Comparison of ENCODE assay signal across 17 cellular contexts in the genomic region with DNA sequence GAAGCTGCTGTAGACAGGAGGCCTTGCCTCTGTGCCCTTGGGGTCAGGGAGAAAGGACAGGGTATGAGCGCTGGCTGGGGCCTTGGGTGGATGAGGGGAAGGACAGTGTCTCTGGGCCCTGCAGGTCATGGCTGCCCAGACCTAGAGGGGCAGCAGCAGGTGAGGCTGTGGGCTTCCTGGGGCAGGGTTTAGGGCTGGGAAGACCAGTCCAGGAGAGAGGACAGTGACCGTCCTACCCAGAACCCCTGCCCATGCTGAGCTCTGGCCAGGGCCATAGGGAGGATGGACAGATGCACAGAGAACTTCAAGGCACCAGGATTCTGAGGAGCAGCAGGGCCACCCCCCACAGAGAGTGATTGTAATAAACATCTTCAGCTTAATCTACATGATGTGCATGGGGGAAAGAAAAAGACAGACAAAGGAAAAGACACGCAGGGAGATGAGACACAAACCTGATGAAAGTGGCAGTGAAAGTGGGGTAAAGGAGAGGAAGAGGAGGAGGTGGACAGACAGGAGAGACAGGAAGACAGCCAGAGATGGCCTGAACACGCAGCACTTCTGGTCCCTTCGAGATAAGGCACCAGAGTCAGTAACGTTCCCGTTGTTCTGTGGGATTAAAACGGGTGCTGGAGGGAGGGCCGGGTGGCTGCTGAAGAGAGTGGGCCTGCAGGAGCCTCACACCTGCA. TPM values are rescaled to one million over a fixed set of nuclear protein-coding genes. Genes with fewer than 3 reads are reported as not detected.
DNase-seq lines count a peak whose midpoint lies in the region; ATAC-seq, FAIRE-seq and TF ChIP-seq lines count a peak whose summit lies in the region.
"Had no signal": no experiment of that assay in that cellular context is flagged by ENCODE, and none has a peak within 500 bp of the region (broad histone marks: within the 10 kb centered on the region; RNA-seq: fewer than 3 reads in every experiment).

No MANE protein-coding gene starts in this region.

- no peaks in the 10 kb centered on the region for H4K20me1 ChIP-seq in HepG2 (ENCODE audit: insufficient read depth, low read length)

- H3K27ac ChIP-seq in HepG2 (ENCODE audit: extremely low read length, insufficient read depth, low read length) (no peak overlapping the region), right lobe of liver (no peak overlapping the region), RWPE2 (ENCODE audit: poor library complexity, severe bottlenecking) (peak overlapping the region; percentile 65), endodermal cell (ENCODE audit: low read depth, low read length) (no peak overlapping the region)
- H3K27ac ChIP-seq: KMS-11, Peyer's patch had no signal

- no peak for TF ChIP-seq POLR2A in HepG2 (IDR thresholded peaks at IDR 0.05; ENCODE audit: insufficient read depth in 1 of 2, low read depth in 2 of 2, low read length in 2 of 2)
- TF ChIP-seq POLR2A in right lobe of liver (IDR thresholded peaks at IDR 0.05): no peak

- H3K27ac Mint-ChIP-seq in endodermal cell (peak overlapping the region; percentile 54), glutamatergic neuron (ENCODE audit: unreplicated experiment) (no peak overlapping the region)
- H3K27ac Mint-ChIP-seq: CD4-positive, alpha-beta T cell had no signal

- intact Hi-C loops in HepG2 (cut with micrococcal nuclease; ENCODE audit: unreplicated experiment): loop anchor here (1.0 kb wide), 1 partner anchor 117 kb away; no protein-coding TSS in a partner anchor
- intact Hi-C loops in right lobe of liver (cut with DNase I): no loop called here

- CTCF ChIA-PET in HepG2 (lab: Yijun Ruan, JAX; ENCODE audit: low intra/inter-chr PET ratio, low total read pairs): interaction anchor here (1.9 to 2.4 kb wide), 2 partner anchors 23 to 116 kb away, joined by 6 to 20 read pairs; partner anchors contain the start of gene DHRS13

- DNase-seq in HepG2 (ENCODE audit: low spot score) (no peak), right lobe of liver (no peak), RWPE2 (ENCODE audit: low spot score) (no peak), endodermal cell (no peak), glutamatergic neuron (no peak)
- DNase-seq: CD4-positive, alpha-beta T cell; HCEC 1CT; NCI-H1092; NCI-H1694 treated with DMSO at 0.1 percent for 48 hours; NCI-H446 treated with DMSO at 0.1 percent for 48 hours; NCI-H748 treated with DMSO at 0.1 percent for 48 hours; Peyer's patch; SHP77 treated with DMSO at 0.1 percent for 48 hours had no signal

- H3K27me3 Mint-ChIP-seq in endodermal cell (ENCODE audit: insufficient read depth): no peaks in the 10 kb centered on the region
- H3K27me3 Mint-ChIP-seq in glutamatergic neuron (ENCODE audit: unreplicated experiment): peaks cover 6% of the 10 kb centered on the region
- H3K27me3 Mint-ChIP-seq: B cell; CD4-positive, alpha-beta T cell had no signal

- H3K36me3 Mint-ChIP-seq in endodermal cell (ENCODE audit: low read depth) (peaks cover 55% of the 10 kb centered on the region), glutamatergic neuron (ENCODE audit: unreplicated experiment) (peaks cover 17% of the 10 kb centered on the region)

- peaks cover 8% of the 10 kb centered on the region for H3K9me3 Mint-ChIP-seq in endodermal cell
- H3K9me3 Mint-ChIP-seq in glutamatergic neuron (ENCODE audit: unreplicated experiment): peaks cover 10% of the 10 kb centered on the region
- H3K9me3 Mint-ChIP-seq: CD4-positive, alpha-beta T cell had no signal

- POLR2A ChIA-PET in HepG2 (lab: Yijun Ruan, JAX): interaction anchor here (1.2 to 1.4 kb wide), 2 partner anchors 12 to 22 kb away, joined by 3 to 5 read pairs; no protein-coding TSS in a partner anchor

- in situ Hi-C loops in HepG2 (cut with HindIII; ENCODE audit: extremely low pct_ligation_motif_present, low pct_unique_long_range_greater_than_20kb): loop anchor here (10.0 to 25.0 kb wide), 2 partner anchors 115 to 243 kb away; partner anchors contain the start of gene BLTP2

- TF ChIP-seq EP300 in HepG2 (IDR thresholded peaks at IDR 0.05; ENCODE audit: low read depth in 2 of 2, low read length in 2 of 2) (no peak), HepG2 (CRISPR knock-in tag; IDR thresholded peaks at IDR 0.05; ENCODE audit: borderline replicate concordance) (no peak)

- no peak overlapping the region for H3K9ac ChIP-seq in HepG2 (ENCODE audit: insufficient read depth, low read depth, low read length)
- no peak overlapping the region for H3K9ac ChIP-seq in endodermal cell (ENCODE audit: extremely low read depth, low read length, poor library complexity, severe bottlenecking)
- H3K9ac ChIP-seq: KMS-11 had no signal

- WGBS in HepG2 (ENCODE audit: low lambda C conversion rate): 84% methylated on average over 9 of the region's 9 CpGs
- WGBS in right lobe of liver (ENCODE audit: insufficient coverage, low coverage, low lambda C conversion rate, missing lambda C conversion rate): 54% methylated on average over 4 of the region's 9 CpGs
- WGBS in endodermal cell (ENCODE audit: insufficient coverage in 1 of 2, insufficient read length in 1 of 2), 2 experiments: 82 to 84% methylated on average over 8 to 9 of the region's 9 CpGs

- TF ChIP-seq CTCF in HepG2 (CRISPR knock-in tag; IDR thresholded peaks at IDR 0.05) (no peak), right lobe of liver (IDR thresholded peaks at IDR 0.05) (no peak), RWPE2 (IDR thresholded peaks at IDR 0.05; ENCODE audit: poor library complexity, severe bottlenecking) (no peak), endodermal cell (conservative IDR thresholded peaks at IDR 0.05) (no peak), glutamatergic neuron (IDR thresholded peaks at IDR 0.05; ENCODE audit: partially characterized antibody, unreplicated experiment) (no peak)

- ATAC-seq in HepG2: no peak
- no peak for ATAC-seq in right lobe of liver
- no peak for ATAC-seq in RWPE2 (ENCODE audit: low read depth)
- ATAC-seq in HG03095 (IDR thresholded peaks at IDR 0.05; ENCODE audit: unreplicated experiment): no peak
- ATAC-seq in HG03432 (IDR thresholded peaks at IDR 0.05; ENCODE audit: unreplicated experiment): no peak

- no peaks in the 10 kb centered on the region for H3K4me1 ChIP-seq in HepG2 (ENCODE audit: insufficient read depth, low read length)
- no peaks in the 10 kb centered on the region for H3K4me1 ChIP-seq in right lobe of liver
- H3K4me1 ChIP-seq in RWPE2 (ENCODE audit: insufficient read depth, poor library complexity, severe bottlenecking): peaks cover 20% of the 10 kb centered on the region
- H3K4me1 ChIP-seq in endodermal cell (ENCODE audit: control insufficient read depth, insufficient read depth, low read length): no peaks in the 10 kb centered on the region
- H3K4me1 ChIP-seq: Peyer's patch had no signal

- TSS peak; percentile 51 for BruUV-seq in HepG2 (replicated peaks; lab: Mats Ljungman, UMichigan)

- no peaks in the 10 kb centered on the region for H3K9me3 ChIP-seq in HepG2 (ENCODE audit: low read length)
- H3K9me3 ChIP-seq in right lobe of liver: no peaks in the 10 kb centered on the region
- no peaks in the 10 kb centered on the region for H3K9me3 ChIP-seq in RWPE2 (ENCODE audit: severe bottlenecking)
- peaks cover 4% of the 10 kb centered on the region for H3K9me3 ChIP-seq in endodermal cell (ENCODE audit: control insufficient read depth, low read length)
- H3K9me3 ChIP-seq: Peyer's patch had no signal

- H3K36me3 ChIP-seq in HepG2 (replicated peaks in 1 of 2; ENCODE audit: control insufficient read depth in 1 of 2, insufficient read depth in 2 of 2, low read length in 2 of 2) (peaks cover 26 to 54% of the 10 kb centered on the region in 2 experiments), right lobe of liver (peaks cover 12 to 54% (median 27%) of the 10 kb centered on the region in 4 donors), RWPE2 (ENCODE audit: low read depth) (peaks cover 38% of the 10 kb centered on the region), endodermal cell (ENCODE audit: control insufficient read depth, insufficient read depth, low read length) (peaks cover 59% of the 10 kb centered on the region)

- no peak for TF ChIP-seq RAD21 in HepG2 (CRISPR knock-in tag; IDR thresholded peaks at IDR 0.05)

- FAIRE-seq in HepG2 (lab: Jason Lieb, UNC): no peak

- H3K79me2 ChIP-seq in HepG2 (ENCODE audit: insufficient read depth, low read length): no peaks in the 10 kb centered on the region

- H3K4me3 Mint-ChIP-seq in endodermal cell (no peak overlapping the region), glutamatergic neuron (ENCODE audit: unreplicated experiment) (no peak overlapping the region)
- H3K4me3 Mint-ChIP-seq: B cell; CD4-positive, alpha-beta T cell had no signal

- H2AFZ ChIP-seq in HepG2 (ENCODE audit: low read length): no peak overlapping the region

- H3K4me1 Mint-ChIP-seq in endodermal cell (peaks cover 2% of the 10 kb centered on the region), glutamatergic neuron (ENCODE audit: low read depth, unreplicated experiment) (peaks cover 2% of the 10 kb centered on the region)

- H3K27me3 ChIP-seq in HepG2 (ENCODE audit: control insufficient read depth in 1 of 2, insufficient read depth in 2 of 2, low read length in 2 of 2): no peaks in the 10 kb centered on the region
- no peaks in the 10 kb centered on the region for H3K27me3 ChIP-seq in right lobe of liver
- H3K27me3 ChIP-seq in RWPE2 (ENCODE audit: insufficient read depth, poor library complexity, severe bottlenecking): no peaks in the 10 kb centered on the region
- no peaks in the 10 kb centered on the region for H3K27me3 ChIP-seq in endodermal cell (ENCODE audit: control insufficient read depth, insufficient read depth, low read length, poor library complexity, severe bottlenecking)
- H3K27me3 ChIP-seq: Peyer's patch had no signal

- no peak overlapping the region for H3K4me2 ChIP-seq in HepG2 (ENCODE audit: low read depth, low read length)
- H3K4me2 ChIP-seq: KMS-11 had no signal

- H3K4me3 ChIP-seq in HepG2 (replicated peaks in 1 of 3; ENCODE audit: insufficient read depth in 1 of 3, low read depth in 2 of 3, low read length in 3 of 3) (no peak overlapping the region), right lobe of liver (no peak overlapping the region), RWPE2 (ENCODE audit: severe bottlenecking) (no peak overlapping the region), endodermal cell (ENCODE audit: low read length) (no peak overlapping the region)
- H3K4me3 ChIP-seq: Peyer's patch had no signal

RNA-seq across cellular contexts. Expression of gene FLOT2, which starts 17.5 kb away (rescaled TPM):
- 54.3 and 60.7 TPM in 2 replicates for total RNA-seq in HepG2 (2016; rRNA removed; fragmentation: Illumina TruSeq; extraction: Trizol)
- total RNA-seq in HepG2 (2016; cell fraction: cytosol; rRNA removed; fragmentation: Illumina TruSeq; extraction: Trizol; ENCODE audit: low read depth): 21.0 and 27.1 TPM in 2 replicates
- total RNA-seq in HepG2 (2016; cell fraction: insoluble cytoplasmic fraction; rRNA removed; fragmentation: Illumina TruSeq; extraction: Trizol): 53.0 and 55.0 TPM in 2 replicates
- total RNA-seq in HepG2 (2016; cell fraction: membrane; rRNA removed; fragmentation: Illumina TruSeq; extraction: Trizol): 55.4 and 58.7 TPM in 2 replicates
- 31.5 and 32.6 TPM in 2 replicates for total RNA-seq in HepG2 (2016; cell fraction: nucleus; rRNA removed; fragmentation: Illumina TruSeq; extraction: Trizol)
- 54.5 and 60.6 TPM in 2 replicates for polyA plus RNA-seq in HepG2 (2011; rRNA removed)
- 66.4 and 77.9 TPM in 2 replicates for polyA plus RNA-seq in HepG2 (2011; cell fraction: cytosol; rRNA removed)
- 62.5 and 67.8 TPM in 2 replicates for polyA plus RNA-seq in HepG2 (2011; cell fraction: nucleus; rRNA removed)
- polyA plus RNA-seq in HepG2 (2012): 42.3 and 50.0 TPM in 2 replicates
- 27.5 and 28.8 TPM in 2 replicates for polyA plus RNA-seq in HepG2 (2016; cell fraction: cytosol; fragmentation: Illumina TruSeq; extraction: Trizol; ENCODE audit: low read depth)
- 48.1 and 64.0 TPM in 2 replicates for polyA plus RNA-seq in HepG2 (2016; cell fraction: insoluble cytoplasmic fraction; fragmentation: Illumina TruSeq; extraction: Trizol; ENCODE audit: low read depth)
- polyA plus RNA-seq in HepG2 (2016; cell fraction: membrane; fragmentation: Illumina TruSeq; extraction: Trizol; ENCODE audit: low read depth): 49.0 and 54.8 TPM in 2 replicates
- 64.4 and 67.0 TPM in 2 replicates for polyA plus RNA-seq in HepG2 (2016; cell fraction: nucleus; fragmentation: Illumina TruSeq; extraction: Trizol; ENCODE audit: insufficient read depth, low read depth)
- polyA minus RNA-seq in HepG2 (2011; rRNA and poly(A)+ RNA removed; ENCODE audit: low replicate concordance): 124 and 166 TPM in 2 replicates
- polyA minus RNA-seq in HepG2 (2011; cell fraction: cytosol; rRNA and poly(A)+ RNA removed): 35.9 and 59.2 TPM in 2 replicates
- 14.0 and 19.0 TPM in 2 replicates for polyA minus RNA-seq in HepG2 (2011; cell fraction: nucleus; rRNA and poly(A)+ RNA removed)
- total RNA-seq in right lobe of liver: 100 to 1,000 TPM in 1 of 6 experiments, 10 to 100 TPM in 5; 64.9 to 131 (median 82.8) TPM
- total RNA-seq in endodermal cell: 100 to 1,000 TPM; 195 to 215 TPM
- 90.5 TPM for polyA plus RNA-seq in endodermal cell (2013, experiment 1 of 2)
- 92.9 TPM for polyA plus RNA-seq in endodermal cell (2013, experiment 2 of 2)
- 143 TPM for total RNA-seq in glutamatergic neuron (ENCODE audit: unreplicated experiment)

RNA-seq across cellular contexts. Expression of gene DHRS13, which starts 22.9 kb away (rescaled TPM):
- total RNA-seq in HepG2 (2016; rRNA removed; fragmentation: Illumina TruSeq; extraction: Trizol) (7.6 and 12.6 TPM in 2 replicates), right lobe of liver (10 to 100 TPM in 3 of 6 experiments, 1 to 10 TPM in 3; 3.4 to 27.4 (median 8.8) TPM), endodermal cell (10 to 100 TPM; 19.1 to 24.8 TPM), glutamatergic neuron (ENCODE audit: unreplicated experiment) (17.0 TPM)
- total RNA-seq in HepG2 (2016; cell fraction: cytosol; rRNA removed; fragmentation: Illumina TruSeq; extraction: Trizol; ENCODE audit: low read depth): 3.8 and 4.4 TPM in 2 replicates
- 6.5 and 14.0 TPM in 2 replicates for total RNA-seq in HepG2 (2016; cell fraction: insoluble cytoplasmic fraction; rRNA removed; fragmentation: Illumina TruSeq; extraction: Trizol)
- total RNA-seq in HepG2 (2016; cell fraction: membrane; rRNA removed; fragmentation: Illumina TruSeq; extraction: Trizol): 8.0 and 9.3 TPM in 2 replicates
- 9.7 and 11.6 TPM in 2 replicates for total RNA-seq in HepG2 (2016; cell fraction: nucleus; rRNA removed; fragmentation: Illumina TruSeq; extraction: Trizol)
- 11.8 and 14.9 TPM in 2 replicates for polyA plus RNA-seq in HepG2 (2011; rRNA removed)
- polyA plus RNA-seq in HepG2 (2011; cell fraction: cytosol; rRNA removed): 17.3 and 17.4 TPM in 2 replicates
- polyA plus RNA-seq in HepG2 (2011; cell fraction: nucleus; rRNA removed): 8.7 and 11.2 TPM in 2 replicates
- polyA plus RNA-seq in HepG2 (2012): 3.6 and 6.3 TPM in 2 replicates
- polyA plus RNA-seq in HepG2 (2016; cell fraction: cytosol; fragmentation: Illumina TruSeq; extraction: Trizol; ENCODE audit: low read depth): 4.0 and 5.3 TPM in 2 replicates
- 8.0 and 9.0 TPM in 2 replicates for polyA plus RNA-seq in HepG2 (2016; cell fraction: insoluble cytoplasmic fraction; fragmentation: Illumina TruSeq; extraction: Trizol; ENCODE audit: low read depth)
- 7.0 and 7.5 TPM in 2 replicates for polyA plus RNA-seq in HepG2 (2016; cell fraction: membrane; fragmentation: Illumina TruSeq; extraction: Trizol; ENCODE audit: low read depth)
- 20.2 and 21.1 TPM in 2 replicates for polyA plus RNA-seq in HepG2 (2016; cell fraction: nucleus; fragmentation: Illumina TruSeq; extraction: Trizol; ENCODE audit: insufficient read depth, low read depth)
- 15.0 and 24.2 TPM in 2 replicates for polyA minus RNA-seq in HepG2 (2011; rRNA and poly(A)+ RNA removed; ENCODE audit: low replicate concordance)
- 5.9 and 8.7 TPM in 2 replicates for polyA minus RNA-seq in HepG2 (2011; cell fraction: cytosol; rRNA and poly(A)+ RNA removed)
- 5.2 and 7.8 TPM in 2 replicates for polyA minus RNA-seq in HepG2 (2011; cell fraction: nucleus; rRNA and poly(A)+ RNA removed)
- 17.5 TPM for polyA plus RNA-seq in endodermal cell (2013, experiment 1 of 2)
- 14.9 TPM for polyA plus RNA-seq in endodermal cell (2013, experiment 2 of 2)

RNA-seq across cellular contexts. Expression of gene ERAL1, which starts 25.2 kb away (rescaled TPM):
- total RNA-seq in HepG2 (2016; rRNA removed; fragmentation: Illumina TruSeq; extraction: Trizol): 46.9 and 50.7 TPM in 2 replicates
- total RNA-seq in HepG2 (2016; cell fraction: cytosol; rRNA removed; fragmentation: Illumina TruSeq; extraction: Trizol; ENCODE audit: low read depth): 8.5 and 10.0 TPM in 2 replicates
- total RNA-seq in HepG2 (2016; cell fraction: insoluble cytoplasmic fraction; rRNA removed; fragmentation: Illumina TruSeq; extraction: Trizol): 48.8 and 50.6 TPM in 2 replicates
- 17.1 and 19.7 TPM in 2 replicates for total RNA-seq in HepG2 (2016; cell fraction: membrane; rRNA removed; fragmentation: Illumina TruSeq; extraction: Trizol)
- 28.7 and 36.3 TPM in 2 replicates for total RNA-seq in HepG2 (2016; cell fraction: nucleus; rRNA removed; fragmentation: Illumina TruSeq; extraction: Trizol)
- polyA plus RNA-seq in HepG2 (2011; rRNA removed): 72.2 and 73.5 TPM in 2 replicates
- 72.3 and 85.9 TPM in 2 replicates for polyA plus RNA-seq in HepG2 (2011; cell fraction: cytosol; rRNA removed)
- 55.6 and 60.0 TPM in 2 replicates for polyA plus RNA-seq in HepG2 (2011; cell fraction: nucleus; rRNA removed)
- polyA plus RNA-seq in HepG2 (2012): 42.4 and 45.1 TPM in 2 replicates
- 13.8 and 14.3 TPM in 2 replicates for polyA plus RNA-seq in HepG2 (2016; cell fraction: cytosol; fragmentation: Illumina TruSeq; extraction: Trizol; ENCODE audit: low read depth)
- polyA plus RNA-seq in HepG2 (2016; cell fraction: insoluble cytoplasmic fraction; fragmentation: Illumina TruSeq; extraction: Trizol; ENCODE audit: low read depth): 78.5 and 84.9 TPM in 2 replicates
- 24.1 and 26.2 TPM in 2 replicates for polyA plus RNA-seq in HepG2 (2016; cell fraction: membrane; fragmentation: Illumina TruSeq; extraction: Trizol; ENCODE audit: low read depth)
- 72.4 and 76.9 TPM in 2 replicates for polyA plus RNA-seq in HepG2 (2016; cell fraction: nucleus; fragmentation: Illumina TruSeq; extraction: Trizol; ENCODE audit: insufficient read depth, low read depth)
- 142 and 176 TPM in 2 replicates for polyA minus RNA-seq in HepG2 (2011; rRNA and poly(A)+ RNA removed; ENCODE audit: low replicate concordance)
- 44.2 and 52.7 TPM in 2 replicates for polyA minus RNA-seq in HepG2 (2011; cell fraction: cytosol; rRNA and poly(A)+ RNA removed)
- polyA minus RNA-seq in HepG2 (2011; cell fraction: nucleus; rRNA and poly(A)+ RNA removed): 29.7 and 30.6 TPM in 2 replicates
- total RNA-seq in right lobe of liver: 10 to 100 TPM; 21.6 to 47.1 (median 23.4) TPM
- total RNA-seq in endodermal cell: 10 to 100 TPM; 54.2 to 60.9 TPM
- polyA plus RNA-seq in endodermal cell (2013, experiment 1 of 2): 61.4 TPM
- polyA plus RNA-seq in endodermal cell (2013, experiment 2 of 2): 58.7 TPM
- 53.3 TPM for total RNA-seq in glutamatergic neuron (ENCODE audit: unreplicated experiment)

RNA-seq across cellular contexts. Expression of gene FAM222B, which starts 37.4 kb away (rescaled TPM):
- total RNA-seq in HepG2 (2016; rRNA removed; fragmentation: Illumina TruSeq; extraction: Trizol): 3.5 and 4.7 TPM in 2 replicates
- 1.7 and 2.5 TPM in 2 replicates for total RNA-seq in HepG2 (2016; cell fraction: cytosol; rRNA removed; fragmentation: Illumina TruSeq; extraction: Trizol; ENCODE audit: low read depth)
- 2.9 and 3.4 TPM in 2 replicates for total RNA-seq in HepG2 (2016; cell fraction: insoluble cytoplasmic fraction; rRNA removed; fragmentation: Illumina TruSeq; extraction: Trizol)
- total RNA-seq in HepG2 (2016; cell fraction: membrane; rRNA removed; fragmentation: Illumina TruSeq; extraction: Trizol): 7.9 and 9.0 TPM in 2 replicates
- 2.9 and 4.4 TPM in 2 replicates for total RNA-seq in HepG2 (2016; cell fraction: nucleus; rRNA removed; fragmentation: Illumina TruSeq; extraction: Trizol)
- 7.3 TPM in 2 replicates for polyA plus RNA-seq in HepG2 (2011; rRNA removed)
- 8.0 and 8.4 TPM in 2 replicates for polyA plus RNA-seq in HepG2 (2011; cell fraction: cytosol; rRNA removed)
- 11.3 and 13.9 TPM in 2 replicates for polyA plus RNA-seq in HepG2 (2011; cell fraction: nucleus; rRNA removed)
- polyA plus RNA-seq in HepG2 (2012): 9.8 and 13.0 TPM in 2 replicates
- polyA plus RNA-seq in HepG2 (2016; cell fraction: cytosol; fragmentation: Illumina TruSeq; extraction: Trizol; ENCODE audit: low read depth): 4.0 and 4.6 TPM in 2 replicates
- polyA plus RNA-seq in HepG2 (2016; cell fraction: insoluble cytoplasmic fraction; fragmentation: Illumina TruSeq; extraction: Trizol; ENCODE audit: low read depth): 9.3 and 13.6 TPM in 2 replicates
- polyA plus RNA-seq in HepG2 (2016; cell fraction: membrane; fragmentation: Illumina TruSeq; extraction: Trizol; ENCODE audit: low read depth): 14.0 and 18.6 TPM in 2 replicates
- 10.1 and 11.0 TPM in 2 replicates for polyA plus RNA-seq in HepG2 (2016; cell fraction: nucleus; fragmentation: Illumina TruSeq; extraction: Trizol; ENCODE audit: insufficient read depth, low read depth)
- polyA minus RNA-seq in HepG2 (2011; rRNA and poly(A)+ RNA removed; ENCODE audit: low replicate concordance): 14.1 and 27.8 TPM in 2 replicates
- 12.3 and 12.7 TPM in 2 replicates for polyA minus RNA-seq in HepG2 (2011; cell fraction: cytosol; rRNA and poly(A)+ RNA removed)
- polyA minus RNA-seq in HepG2 (2011; cell fraction: nucleus; rRNA and poly(A)+ RNA removed): 12.6 and 12.8 TPM in 2 replicates
- total RNA-seq in right lobe of liver: 10 to 100 TPM in 1 of 6 experiments, 1 to 10 TPM in 5; 5.8 to 12.0 (median 8.8) TPM
- 10 to 100 TPM; 59.2 to 75.7 TPM for total RNA-seq in endodermal cell
- polyA plus RNA-seq in endodermal cell (2013, experiment 1 of 2): 43.2 TPM
- polyA plus RNA-seq in endodermal cell (2013, experiment 2 of 2): 39.4 TPM
- total RNA-seq in glutamatergic neuron (ENCODE audit: unreplicated experiment): 44.0 TPM
